In the genomic region with DNA sequence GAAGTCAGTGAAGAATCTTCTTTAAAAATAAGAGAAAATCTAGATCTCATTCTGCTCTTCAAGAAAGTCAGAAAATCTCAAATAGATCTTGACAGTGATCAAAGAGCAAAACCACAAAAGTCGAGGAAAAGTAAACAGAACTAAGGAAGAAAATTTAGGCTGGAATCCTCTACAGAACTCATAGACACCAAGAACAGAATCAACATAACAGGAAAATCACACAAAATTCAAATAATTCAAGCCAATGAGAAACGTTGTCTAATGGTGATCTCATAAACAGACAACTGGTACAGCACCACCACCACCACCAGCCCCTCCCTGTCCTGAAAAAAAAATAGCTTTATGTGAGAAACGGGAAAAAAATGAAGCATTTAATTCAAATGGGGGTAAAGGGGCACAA, we compare ENCODE assay signal across 12 cellular contexts. TPM values are rescaled to one million over a fixed set of nuclear protein-coding genes. Genes with fewer than 3 reads are reported as not detected.
DNase-seq lines count a peak whose midpoint lies in the region; ATAC-seq and TF ChIP-seq lines count a peak whose summit lies in the region.
"Had no signal": no experiment of that assay in that cellular context is flagged by ENCODE, and none has a peak within 500 bp of the region (broad histone marks: within the 10 kb centered on the region; RNA-seq: fewer than 3 reads in every experiment).

No MANE protein-coding gene starts in this region.

- no peak overlapping the region; the same call in 1 of the 2 replicates for H3K18ac ChIP-seq in IMR-90 (ENCODE audit: low read depth, low read length)

- H2BK5ac ChIP-seq in IMR-90 (ENCODE audit: low read depth, low read length, poor library complexity, severe bottlenecking), result peak overlapping the region; percentile 58

- H3K79me1 ChIP-seq in IMR-90 (ENCODE audit: low read depth in 1 of 2, low read length in 2 of 2), result peaks cover 0 to 12% of the 10 kb centered on the region in 2 experiments; a peak in 1 of 4 replicates

- H4K20me1 ChIP-seq in IMR-90 (ENCODE audit: insufficient read depth, low read length) (peaks cover 94% of the 10 kb centered on the region), mammary epithelial cell (ENCODE audit: insufficient read depth, low read length) (peaks cover 26% of the 10 kb centered on the region)

- no peak for ATAC-seq in CD8-positive, alpha-beta T cell
- peak; percentile 28; the same call in 1 of the 2 replicates for ATAC-seq in IMR-90 (ENCODE audit: low read depth)
- no peak for ATAC-seq in psoas muscle
- ATAC-seq in HG02588 (IDR thresholded peaks at IDR 0.05; ENCODE audit: unreplicated experiment), result no peak

- peaks cover 100% of the 10 kb centered on the region for H3K79me2 ChIP-seq in mammary epithelial cell (ENCODE audit: insufficient read depth, low read length)

- no CpG with 5 or more reads among the region's 3 CpGs for WGBS in IMR-90 (ENCODE audit: extremely low coverage in 2 of 2, insufficient read length in 1 of 2), 2 experiments
- 16% methylated on average over 3 of the region's 3 CpGs for WGBS in mammary epithelial cell (ENCODE audit: low coverage, missing lambda C conversion rate)
- 30 to 55% (median 49%) methylated on average over 3 of the region's 3 CpGs for WGBS in psoas muscle, 3 donors

- H2AFZ ChIP-seq in IMR-90 (replicated peaks; ENCODE audit: low read length, poor library complexity) (no peak overlapping the region), mammary epithelial cell (ENCODE audit: low read depth, low read length) (no peak overlapping the region)

- CTCF ChIA-PET in CD8-positive, alpha-beta T cell (lab: Charles Lee), result no interaction called here
- CTCF ChIA-PET in IMR-90 (lab: Yijun Ruan, JAX) (interaction anchor here (1.4 kb wide), 1 partner anchor 58 kb away, joined by 4 read pairs; no protein-coding TSS in a partner anchor), mammary epithelial cell (lab: Charles Lee; ENCODE audit: low non-redundant PET) (no interaction called here)

- H4K8ac ChIP-seq in IMR-90 (ENCODE audit: low read depth in 2 of 2, low read length in 2 of 2), result no peak overlapping the region

- no peak overlapping the region for H2AK5ac ChIP-seq in IMR-90 (ENCODE audit: low read depth, low read length)

- no peak overlapping the region for H2AK9ac ChIP-seq in IMR-90 (replicated peaks; ENCODE audit: low read depth, low read length, poor library complexity)

- no peak for TF ChIP-seq POLR2A in IMR-90 (IDR thresholded peaks at IDR 0.05; ENCODE audit: low read depth, low read length)

- in situ Hi-C loops in IMR-90 (cut with MboI; ENCODE audit: low sequenced_read_pairs), result loop anchor here (5.0 kb wide), 1 partner anchor 56 kb away; no protein-coding TSS in a partner anchor
- in situ Hi-C loops in mammary epithelial cell (cut with MboI; ENCODE audit: low sequenced_read_pairs in 2 of 2), result loop anchor here in 1 of 2 donors (10.0 kb wide), 1 partner anchor 54 kb away; no protein-coding TSS in a partner anchor
- in situ Hi-C loops in GM13977 (cut with MboI; ENCODE audit: low pct_unique_long_range_greater_than_20kb, low sequenced_read_pairs, unreplicated experiment), result no loop called here

- no peak overlapping the region for H4K5ac ChIP-seq in IMR-90 (ENCODE audit: low read depth, low read length)

- no peak for TF ChIP-seq RAD21 in IMR-90 (IDR thresholded peaks at IDR 0.05; ENCODE audit: low read length)

- H3K14ac ChIP-seq in IMR-90 (replicated peaks; ENCODE audit: low read depth, low read length), result no peak overlapping the region

- POLR2A ChIA-PET in CD8-positive, alpha-beta T cell (lab: Charles Lee), result interaction anchor here (0.6 kb wide), 1 partner anchor 318 kb away, joined by 3 read pairs; no protein-coding TSS in a partner anchor
- POLR2A ChIA-PET in IMR-90 (lab: Charles Lee; ENCODE audit: unreplicated experiment), result interaction anchor here (1.1 kb wide), 1 partner anchor 29 kb away, joined by 4 read pairs; no protein-coding TSS in a partner anchor

- H3K27ac Mint-ChIP-seq in CD8-positive, alpha-beta T cell, result no peak overlapping the region
- H3K27ac Mint-ChIP-seq in mesothelial cell of epicardium, result peak overlapping the region; percentile 63

- no peaks in the 10 kb centered on the region for H3K9me3 ChIP-seq in CD8-positive, alpha-beta T cell (ENCODE audit: low read length)
- no peaks in the 10 kb centered on the region for H3K9me3 ChIP-seq in IMR-90 (ENCODE audit: control insufficient read depth, insufficient read depth, low read length)
- H3K9me3 ChIP-seq in mammary epithelial cell (replicated peaks; ENCODE audit: insufficient read depth, low read length), result no peaks in the 10 kb centered on the region
- H3K9me3 ChIP-seq in psoas muscle, result no peaks in the 10 kb centered on the region
- H3K9me3 ChIP-seq: neutrophil had no signal

- H3K9me3 Mint-ChIP-seq in CD8-positive, alpha-beta T cell, result no peaks in the 10 kb centered on the region
- H3K9me3 Mint-ChIP-seq in mesothelial cell of epicardium, result no peaks in the 10 kb centered on the region

- DNase-seq in CD8-positive, alpha-beta T cell, result no peak
- no peak for DNase-seq in IMR-90
- no peak for DNase-seq in mammary epithelial cell
- no peak for DNase-seq in mesothelial cell of epicardium (ENCODE audit: low spot score in 2 of 2, unreplicated experiment in 2 of 2)
- no peak for DNase-seq in effector CD8-positive, alpha-beta T cell (lab: John Stamatoyannopoulos, UW)
- no peak for DNase-seq in psoas muscle
- no peak for DNase-seq in GM13977 (ENCODE audit: low spot score)
- DNase-seq: central memory CD4-positive, alpha-beta T cell; HCEC 1CT had no signal

- intact Hi-C loops in CD8-positive, alpha-beta T cell (cut with DNase I, micrococcal nuclease), result loop anchor here (2.0 to 10.0 kb wide), 6 partner anchors 14 to 1196 kb away; a partner anchor contains a TSS
- intact Hi-C loops in IMR-90 (cut with micrococcal nuclease) (loop anchor here (5.0 kb wide), 1 partner anchor 154 kb away; no protein-coding TSS in a partner anchor), mammary epithelial cell (cut with micrococcal nuclease) (loop anchor here (5.0 kb wide), 1 partner anchor 154 kb away; no protein-coding TSS in a partner anchor), psoas muscle (cut with DNase I) (no loop called here)

- H3K4me3 Mint-ChIP-seq in CD8-positive, alpha-beta T cell, result peak overlapping the region; percentile 5
- H3K4me3 Mint-ChIP-seq in mesothelial cell of epicardium, result no peak overlapping the region

- no peak overlapping the region for H4K91ac ChIP-seq in IMR-90 (ENCODE audit: insufficient read depth, low read depth, low read length)

- H3K9ac ChIP-seq in IMR-90 (ENCODE audit: low read depth, low read length) (no peak overlapping the region; the same call in 1 of the 2 replicates), mammary epithelial cell (ENCODE audit: insufficient read depth, low read length) (no peak overlapping the region)

- H3K4me1 Mint-ChIP-seq in CD8-positive, alpha-beta T cell (ENCODE audit: low read depth), result peaks cover 85% of the 10 kb centered on the region
- H3K4me1 Mint-ChIP-seq in mesothelial cell of epicardium, result peaks cover 65% of the 10 kb centered on the region

- H3K4ac ChIP-seq in IMR-90 (ENCODE audit: low read depth, low read length), result no peak overlapping the region

- no peak for TF ChIP-seq CTCF in CD8-positive, alpha-beta T cell (IDR thresholded peaks at IDR 0.05)
- TF ChIP-seq CTCF in IMR-90 (conservative IDR thresholded peaks at IDR 0.05; ENCODE audit: low read depth, low read length) (no peak), mammary epithelial cell (conservative IDR thresholded peaks at IDR 0.05 in 1 of 2, IDR thresholded peaks at IDR 0.05 in 1 of 2; ENCODE audit: extremely low read depth in 1 of 2, insufficient read depth in 1 of 2, low read depth in 1 of 2, low read length in 2 of 2) (no peak), mesothelial cell of epicardium (IDR thresholded peaks at IDR 0.05; ENCODE audit: unreplicated experiment) (no peak), psoas muscle (IDR thresholded peaks at IDR 0.05) (no peak), GM13977 (IDR thresholded peaks at IDR 0.05; ENCODE audit: extremely low read depth, insufficient read depth, missing control alignments) (no peak)

- H2BK120ac ChIP-seq in IMR-90 (ENCODE audit: low read depth, low read length), result no peak overlapping the region

- H3K23ac ChIP-seq in IMR-90 (ENCODE audit: low read depth, low read length), result no peak overlapping the region

- H3K4me1 ChIP-seq in CD8-positive, alpha-beta T cell (ENCODE audit: insufficient read depth, low read length), result peaks cover 26% of the 10 kb centered on the region
- peaks cover 22% of the 10 kb centered on the region for H3K4me1 ChIP-seq in IMR-90 (ENCODE audit: control insufficient read depth, insufficient read depth, low read length)
- H3K4me1 ChIP-seq in mammary epithelial cell (ENCODE audit: insufficient read depth, low read length), result peaks cover 43% of the 10 kb centered on the region
- peaks cover 92% of the 10 kb centered on the region for H3K4me1 ChIP-seq in psoas muscle

- no peaks in the 10 kb centered on the region for H3K36me3 ChIP-seq in CD8-positive, alpha-beta T cell (ENCODE audit: insufficient read depth, low read length)
- H3K36me3 ChIP-seq in IMR-90 (ENCODE audit: control insufficient read depth, insufficient read depth, low read length), result peaks cover 7% of the 10 kb centered on the region
- H3K36me3 ChIP-seq in mammary epithelial cell (ENCODE audit: insufficient read depth, low read length), result peaks cover 12% of the 10 kb centered on the region
- peaks cover 0 to 9% of the 10 kb centered on the region in 2 donors for H3K36me3 ChIP-seq in psoas muscle (ENCODE audit: insufficient read depth in 1 of 2, low read depth in 1 of 2)
- H3K36me3 ChIP-seq: neutrophil had no signal

- H3K4me3 ChIP-seq in CD8-positive, alpha-beta T cell (ENCODE audit: low read depth, low read length), result no peak overlapping the region
- H3K4me3 ChIP-seq in IMR-90 (ENCODE audit: insufficient read depth, low read depth, low read length), result peak overlapping the region; percentile 27; the same call in 1 of the 2 replicates
- peak overlapping the region in 1 of 3 experiments; percentile 22 for H3K4me3 ChIP-seq in mammary epithelial cell (replicated peaks in 1 of 3; ENCODE audit: insufficient read depth in 1 of 3, low read depth in 2 of 3, low read length in 3 of 3)
- H3K4me3 ChIP-seq in psoas muscle, result no peak overlapping the region
- H3K4me3 ChIP-seq: SK-N-MC had no signal

- H2BK20ac ChIP-seq in IMR-90 (ENCODE audit: low read depth, low read length), result no peak overlapping the region

- no peaks in the 10 kb centered on the region for H3K27me3 ChIP-seq in CD8-positive, alpha-beta T cell (ENCODE audit: insufficient read depth, low read length)
- H3K27me3 ChIP-seq in IMR-90 (ENCODE audit: control insufficient read depth, insufficient read depth, low read length) (no peaks in the 10 kb centered on the region), mammary epithelial cell (ENCODE audit: insufficient read depth, low read length) (no peaks in the 10 kb centered on the region), psoas muscle (ENCODE audit: insufficient read depth in 3 of 3, low read length in 2 of 3) (no peaks in the 10 kb centered on the region)
- H3K27me3 ChIP-seq: neutrophil had no signal

- dilution Hi-C loops in IMR-90 (cut with HindIII; ENCODE audit: low sequenced_read_pairs, unreplicated experiment) (no loop called here), mammary epithelial cell (cut with HindIII; ENCODE audit: low sequenced_read_pairs) (no loop called here)

- H3K9me1 ChIP-seq in IMR-90 (ENCODE audit: insufficient read depth, low read length), result peaks cover 8% of the 10 kb centered on the region; the same call in 1 of the 2 replicates

- no peaks in the 10 kb centered on the region for H3K36me3 Mint-ChIP-seq in CD8-positive, alpha-beta T cell
- no peaks in the 10 kb centered on the region for H3K36me3 Mint-ChIP-seq in mesothelial cell of epicardium

- no peaks in the 10 kb centered on the region for H3K27me3 Mint-ChIP-seq in CD8-positive, alpha-beta T cell (ENCODE audit: low read depth)
- no peaks in the 10 kb centered on the region for H3K27me3 Mint-ChIP-seq in mesothelial cell of epicardium (ENCODE audit: low read depth)

- no peak overlapping the region for H3K27ac ChIP-seq in CD8-positive, alpha-beta T cell (ENCODE audit: low read depth, low read length)
- peak overlapping the region; percentile 23; the same call in 1 of the 2 replicates for H3K27ac ChIP-seq in IMR-90 (ENCODE audit: insufficient read depth, low read length)
- H3K27ac ChIP-seq in mammary epithelial cell (ENCODE audit: insufficient read depth, low read depth, low read length), result peak overlapping the region; percentile 55
- H3K27ac ChIP-seq in psoas muscle, result no peak overlapping the region
- H3K27ac ChIP-seq: neutrophil, SK-N-MC had no signal

- H3K56ac ChIP-seq in IMR-90 (ENCODE audit: extremely low read depth, insufficient read depth, low read length), result no peak overlapping the region

- no peak overlapping the region for H2BK15ac ChIP-seq in IMR-90 (ENCODE audit: low read depth, low read length)

- BruUV-seq in IMR-90 (replicated peaks; lab: Mats Ljungman, UMichigan) (no TSS peak), mammary epithelial cell (replicated peaks; lab: Mats Ljungman, UMichigan) (no TSS peak)

- H3K4me2 ChIP-seq in IMR-90 (ENCODE audit: low read depth, low read length) (peak overlapping the region; percentile 94), mammary epithelial cell (ENCODE audit: insufficient read depth, low read depth, low read length) (peak overlapping the region; percentile 94)

RNA-seq across cellular contexts. Expression of a gene that starts 6.9 kb away (rescaled TPM):
- total RNA-seq in CD8-positive, alpha-beta T cell, result 10 to 100 TPM; 34.2 to 34.5 TPM
- total RNA-seq in IMR-90 (2012; rRNA removed), result 1,331 and 2,388 TPM in 2 replicates
- 1,631 and 2,066 TPM in 2 replicates for polyA plus RNA-seq in IMR-90 (2012; rRNA removed)
- polyA plus RNA-seq in IMR-90 (2012; cell fraction: cytosol; rRNA removed), result 248 and 281 TPM in 2 replicates
- polyA plus RNA-seq in IMR-90 (2012; cell fraction: nucleus; rRNA removed; ENCODE audit: low replicate concordance), result 53.9 and 506 TPM in 2 replicates
- 1,000 to 10,000 TPM; 1,296 to 1,718 TPM for total RNA-seq in mammary epithelial cell
- polyA plus RNA-seq in mammary epithelial cell, result 671 TPM
- polyA minus RNA-seq in mammary epithelial cell, result 831 TPM
- 294 to 307 TPM (median 307 TPM) in 3 replicates for total RNA-seq in mesothelial cell of epicardium
- 100 to 1,000 TPM; 222 to 485 (median 241) TPM for total RNA-seq in psoas muscle
- polyA plus RNA-seq in psoas muscle, result 100 to 1,000 TPM; 215 to 569 (median 259) TPM

Comparison
In these comparisons a context has a peak if more than half of its experiments do, and no peak if none do; other contexts are left out.
1. H3K27ac ChIP-seq: peak in IMR-90 (single experiment) and mammary epithelial cell (single experiment); none in CD8-positive, alpha-beta T cell (single experiment) and psoas muscle (single experiment).
2. intact Hi-C loops: an anchor here in CD8-positive, alpha-beta T cell (2.0 to 10.0 kb wide), IMR-90 (5.0 kb wide) and mammary epithelial cell (5.0 kb wide); none called in psoas muscle.